19 cellular contexts compared by ENCODE assay signal in genomic region chr3:81549831-81550230, GRCh38.
"Had no signal": no experiment of that assay in that cellular context is flagged by ENCODE, and none has a peak within 500 bp of the region (broad histone marks: within the 10 kb centered on the region; RNA-seq: fewer than 3 reads in every experiment).

No MANE protein-coding gene starts in this region.

- DNase-seq: activated B cell treated with CpG ODN at 0.5 μM for 24 hours; activated CD4-positive, alpha-beta T cell treated with anti-CD3 and anti-CD28 coated beads, Interleukin-2, amount 50 U/mL, for 1 hour; activated CD8-positive, alpha-beta memory T cell treated with anti-CD3 and anti-CD28 coated beads for 24 hours; activated gamma-delta T cell treated with Interleukin-2 at 50 U/mL for 16 hours; amniotic stem cell; body of pancreas; central memory CD4-positive, alpha-beta T cell; colonic mucosa; heart right ventricle; left cardiac atrium; midbrain; right lobe of liver; stimulated activated CD4-positive, alpha-beta T cell treated with anti-CD3 and anti-CD28 coated beads, Interleukin-1b, Interleukin-23, amount 100 ng/mL, for 48 hours; T-helper 2 cell; thyroid gland had no signal

- H3K36me3 ChIP-seq: colonic mucosa, right lobe of liver, thyroid gland, vagina had no signal

- H3K27me3 ChIP-seq: body of pancreas, colonic mucosa, gastroesophageal sphincter, heart right ventricle, right lobe of liver, thyroid gland, vagina had no signal

- H3K4me3 ChIP-seq: body of pancreas, colonic mucosa, gastroesophageal sphincter, heart right ventricle, lung, right lobe of liver, thyroid gland, vagina had no signal

- H3K9me3 ChIP-seq: body of pancreas, colonic mucosa, gastroesophageal sphincter, right lobe of liver, thyroid gland, vagina had no signal

- H3K4me1 ChIP-seq: body of pancreas, colonic mucosa, thyroid gland had no signal

- ATAC-seq: body of pancreas, esophagus mucosa, gastroesophageal sphincter, left cardiac atrium, right lobe of liver had no signal

- H3K27ac ChIP-seq: body of pancreas, colonic mucosa, gastroesophageal sphincter, heart right ventricle, right lobe of liver, thyroid gland, vagina had no signal
